16 cellular contexts compared by ENCODE assay signal in the genomic region with DNA sequence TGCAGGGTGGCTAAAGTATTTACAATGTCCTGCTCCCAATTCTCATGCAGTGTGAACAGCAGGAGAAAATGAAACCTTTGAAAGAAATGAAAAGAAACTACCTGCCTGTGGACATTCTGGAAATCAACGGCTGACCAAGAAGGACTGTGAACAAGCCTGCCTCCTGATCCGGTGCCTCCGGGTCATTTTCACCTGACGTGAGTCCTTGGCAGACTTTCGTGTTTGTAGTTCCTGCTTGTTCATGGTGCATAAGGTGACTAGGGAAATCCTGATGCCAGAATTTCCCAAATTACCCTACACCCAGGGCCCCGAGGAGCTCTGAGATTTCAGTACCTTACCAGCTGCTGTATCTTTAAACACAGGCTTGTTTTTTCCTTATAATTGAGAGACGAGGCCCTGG.
DNase-seq lines count a peak whose midpoint lies in the region; ATAC-seq, FAIRE-seq and TF ChIP-seq lines count a peak whose summit lies in the region.
"Had no signal": no experiment of that assay in that cellular context is flagged by ENCODE, and none has a peak within 500 bp of the region (broad histone marks: within the 10 kb centered on the region; RNA-seq: fewer than 3 reads in every experiment).

No MANE protein-coding gene starts in this region.

- no peak for FAIRE-seq in keratinocyte (lab: Jason Lieb, UNC)

- no peaks in the 10 kb centered on the region for H3K36me3 ChIP-seq in BLaER1 treated with 17β-estradiol and CSF1 and Interleukin-3, amounts not matched to agents 10 nM and 100 nM
- no peaks in the 10 kb centered on the region for H3K36me3 ChIP-seq in HUES64 (ENCODE audit: insufficient read depth, low read length)
- H3K36me3 ChIP-seq in keratinocyte (ENCODE audit: control insufficient read depth in 2 of 2, extremely low read depth in 1 of 2, insufficient read depth in 2 of 2, low read length in 2 of 2) = no peaks in the 10 kb centered on the region
- peaks cover 0 to 3% of the 10 kb centered on the region in 2 donors for H3K36me3 ChIP-seq in psoas muscle (ENCODE audit: insufficient read depth in 1 of 2, low read depth in 1 of 2)
- H3K36me3 ChIP-seq: HAP-1 had no signal

- in situ Hi-C loops in ACHN (cut with HindIII; ENCODE audit: low pct_ligation_motif_present, low pct_unique_long_range_greater_than_20kb, low sequenced_read_pairs) = no loop called here

- H3K4me1 ChIP-seq in BLaER1 treated with 17β-estradiol and CSF1 and Interleukin-3, amounts not matched to agents 10 nM and 100 nM = peaks cover 30 to 70% (median 57%) of the 10 kb centered on the region in 10 experiments
- H3K4me1 ChIP-seq in HUES64 (ENCODE audit: insufficient read depth, low read length) (peaks cover 36% of the 10 kb centered on the region), keratinocyte (ENCODE audit: control insufficient read depth, extremely low read depth, insufficient read depth, low read length) (no peaks in the 10 kb centered on the region), psoas muscle (peaks cover 15% of the 10 kb centered on the region)
- H3K4me1 ChIP-seq: HAP-1 had no signal

- H3K9ac ChIP-seq in BLaER1 treated with 17β-estradiol and CSF1 and Interleukin-3, amounts not matched to agents 10 nM and 100 nM = no peak overlapping the region
- no peak overlapping the region for H3K9ac ChIP-seq in HUES64 (ENCODE audit: low read depth, low read length)
- no peak overlapping the region for H3K9ac ChIP-seq in keratinocyte (ENCODE audit: control insufficient read depth, extremely low read depth, insufficient read depth, low read length)

- H3K9me3 ChIP-seq in BLaER1 treated with 17β-estradiol and CSF1 and Interleukin-3, amounts not matched to agents 10 nM and 100 nM (replicated peaks in 1 of 11) = peaks cover 0 to 12% (median 5%) of the 10 kb centered on the region in 11 experiments; a peak in 4 of 22 replicates
- no peaks in the 10 kb centered on the region for H3K9me3 ChIP-seq in HUES64 (ENCODE audit: insufficient read depth, low read depth, low read length)
- H3K9me3 ChIP-seq in keratinocyte (ENCODE audit: control insufficient read depth, low read depth, low read length) = no peaks in the 10 kb centered on the region
- H3K9me3 ChIP-seq in psoas muscle = no peaks in the 10 kb centered on the region
- H3K9me3 ChIP-seq: HAP-1 had no signal

- no peak for TF ChIP-seq CTCF in keratinocyte (optimal IDR thresholded peaks at IDR 0.05 in 1 of 3, IDR thresholded peaks at IDR 0.05 in 1 of 3, conservative IDR thresholded peaks at IDR 0.05 in 1 of 3; ENCODE audit: extremely low read depth in 1 of 3, insufficient read depth in 2 of 3, low read length in 3 of 3)
- TF ChIP-seq CTCF in psoas muscle (IDR thresholded peaks at IDR 0.05) = no peak

- H3K9me1 ChIP-seq in keratinocyte (ENCODE audit: control insufficient read depth, extremely low read depth, insufficient read depth, low read length) = no peaks in the 10 kb centered on the region

- H3K79me2 ChIP-seq in keratinocyte (ENCODE audit: control insufficient read depth, insufficient read depth, low read length) = no peaks in the 10 kb centered on the region

- H3K27me3 ChIP-seq in BLaER1 treated with 17β-estradiol and CSF1 and Interleukin-3, amounts not matched to agents 10 nM and 100 nM = no peaks in the 10 kb centered on the region
- H3K27me3 ChIP-seq in HUES64 (ENCODE audit: insufficient read depth, low read length) = no peaks in the 10 kb centered on the region
- H3K27me3 ChIP-seq in keratinocyte (ENCODE audit: control insufficient read depth, extremely low read depth, insufficient read depth, low read length) = no peaks in the 10 kb centered on the region
- no peaks in the 10 kb centered on the region for H3K27me3 ChIP-seq in psoas muscle (ENCODE audit: insufficient read depth in 3 of 3, low read length in 2 of 3)

- H3K4me2 ChIP-seq in BLaER1 treated with 17β-estradiol and CSF1 and Interleukin-3, amounts not matched to agents 10 nM and 100 nM = peak overlapping the region in 8 of 11 experiments; percentile 14 to 91 (median 76); a peak in 14 of 22 replicates
- H3K4me2 ChIP-seq in keratinocyte (ENCODE audit: control insufficient read depth, extremely low read depth, insufficient read depth, low read depth, low read length) = no peak overlapping the region

- DNase-seq in keratinocyte (ENCODE audit: low read depth, low spot score) (no peak), psoas muscle (no peak), ACHN (no peak), NCI-H82 (lab: John Stamatoyannopoulos, UW) (no peak)
- no peak for DNase-seq in activated CD4-positive, CD25-positive, alpha-beta regulatory T cell (lab: John Stamatoyannopoulos, UW)
- DNase-seq: AML-193; CD8-positive, alpha-beta T cell; NCI-H1436; NCI-H2081; NCI-H226; NCI-H526 had no signal

- H3K27ac ChIP-seq in BLaER1 treated with 17β-estradiol and CSF1 and Interleukin-3, amounts not matched to agents 10 nM and 100 nM = peak overlapping the region in 3 of 11 experiments; percentile 26 to 54 (median 48); a peak in 1 of 22 replicates
- H3K27ac ChIP-seq in HUES64 (ENCODE audit: low read depth, low read length) (peak overlapping the region; percentile 20; the same call in 1 of the 2 replicates), keratinocyte (ENCODE audit: control insufficient read depth, insufficient read depth, low read length) (no peak overlapping the region), psoas muscle (peak overlapping the region; percentile 87)
- H3K27ac ChIP-seq: SK-N-MC had no signal

- no peak overlapping the region for H3K4me3 ChIP-seq in BLaER1 treated with 17β-estradiol and CSF1 and Interleukin-3, amounts not matched to agents 10 nM and 100 nM
- H3K4me3 ChIP-seq in HUES64 (ENCODE audit: low read length) = no peak overlapping the region
- H3K4me3 ChIP-seq in keratinocyte (ENCODE audit: control insufficient read depth in 2 of 3, extremely low read depth in 1 of 3, insufficient read depth in 2 of 3, low read depth in 1 of 3, low read length in 3 of 3) = no peak overlapping the region
- H3K4me3 ChIP-seq in psoas muscle = no peak overlapping the region
- H3K4me3 ChIP-seq: HAP-1, SK-N-MC had no signal

- ATAC-seq in psoas muscle = peak; percentile 47 to 65 (median 52)
- ATAC-seq in HG03520 (IDR thresholded peaks at IDR 0.05; ENCODE audit: unreplicated experiment) = no peak
- ATAC-seq: CD8-positive, alpha-beta T cell had no signal

- intact Hi-C loops in psoas muscle (cut with DNase I) = loop anchor here in 1 of 2 donors (5.0 kb wide), 2 partner anchors 40 to 95 kb away; no protein-coding TSS in a partner anchor

- 85% methylated on average over 7 of the region's 7 CpGs for WGBS in HUES64
- 28 to 53% (median 34%) methylated on average over 7 of the region's 7 CpGs for WGBS in psoas muscle, 3 donors

- peak overlapping the region; percentile 4 for H2AFZ ChIP-seq in keratinocyte (ENCODE audit: control insufficient read depth, low read length)

- H4K20me1 ChIP-seq in BLaER1 treated with 17β-estradiol and CSF1 and Interleukin-3, amounts not matched to agents 10 nM and 100 nM = no peaks in the 10 kb centered on the region
- no peaks in the 10 kb centered on the region for H4K20me1 ChIP-seq in keratinocyte (ENCODE audit: control insufficient read depth, extremely low read depth, insufficient read depth, low read length)

- dilution Hi-C loops in keratinocyte (cut with MboI; ENCODE audit: extremely low pct_ligation_motif_present, low sequenced_read_pairs) = no loop called here
